Comparison of ENCODE assay signal across 23 cellular contexts in the genomic region with DNA sequence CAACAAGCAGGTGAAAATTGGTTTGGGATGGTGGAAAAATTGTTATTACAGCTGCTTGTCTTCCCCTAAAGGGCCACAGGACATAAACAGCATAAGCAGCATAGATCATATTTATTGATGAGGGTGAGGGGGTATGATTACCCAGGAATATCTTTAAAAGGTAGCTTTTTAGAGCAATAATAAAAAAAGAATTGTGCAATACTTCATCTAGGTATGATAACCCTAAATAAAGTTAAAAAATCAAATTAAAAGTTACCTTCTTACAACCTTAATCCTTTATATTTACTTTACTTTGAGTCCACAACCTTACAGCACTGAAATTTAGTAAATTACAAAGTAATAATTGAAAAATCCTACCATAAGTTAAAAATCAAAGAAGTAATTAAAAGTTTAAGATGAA.
"Had no signal": no experiment of that assay in that cellular context is flagged by ENCODE, and none has a peak within 500 bp of the region (broad histone marks: within the 10 kb centered on the region; RNA-seq: fewer than 3 reads in every experiment).

No MANE protein-coding gene starts in this region.

- H3K4me2 ChIP-seq: hepatocyte had no signal

- H3K79me2 ChIP-seq: hepatocyte had no signal

- H3K27me3 ChIP-seq: dorsolateral prefrontal cortex, esophagus muscularis mucosa, foreskin keratinocyte, gastroesophageal sphincter, heart left ventricle, hepatocyte, left lung had no signal

- H2AFZ ChIP-seq: hepatocyte had no signal

- H3K36me3 ChIP-seq: esophagus muscularis mucosa, gastroesophageal sphincter, heart left ventricle, left lung, lower lobe of right lung had no signal

- H3K27ac ChIP-seq: coronary artery, esophagus muscularis mucosa, foreskin keratinocyte, gastroesophageal sphincter, heart left ventricle, hepatocyte, left lung, lower lobe of right lung had no signal

- FAIRE-seq: colon, endothelial cell of umbilical vein, frontal cortex had no signal

- ATAC-seq: foreskin keratinocyte, gastroesophageal sphincter, heart left ventricle, left cardiac atrium, left lung, left ventricle myocardium superior, lower lobe of right lung, mucosa of descending colon had no signal

- H3K4me3 ChIP-seq: coronary artery, dorsolateral prefrontal cortex, esophagus muscularis mucosa, gastroesophageal sphincter, heart left ventricle, hepatocyte, left lung, lower lobe of right lung, mucosa of descending colon had no signal

- DNase-seq: dermis blood vessel endothelial cell; dorsolateral prefrontal cortex; effector CD4-positive, alpha-beta T cell; effector memory CD4-positive, alpha-beta T cell; foreskin keratinocyte; heart left ventricle; hypothalamus; immature natural killer cell; islet precursor cell; left cardiac atrium; left lung; left ventricle myocardium superior; lower lobe of right lung; mesenchymal stem cell; mucosa of descending colon; naive B cell had no signal

- H3K9me3 ChIP-seq: esophagus muscularis mucosa, gastroesophageal sphincter, lower lobe of right lung, mucosa of descending colon had no signal

- H3K4me1 ChIP-seq: foreskin keratinocyte, heart left ventricle, left lung, lower lobe of right lung had no signal
